Comparison of ENCODE assay signal across 36 cellular contexts in the genomic region with DNA sequence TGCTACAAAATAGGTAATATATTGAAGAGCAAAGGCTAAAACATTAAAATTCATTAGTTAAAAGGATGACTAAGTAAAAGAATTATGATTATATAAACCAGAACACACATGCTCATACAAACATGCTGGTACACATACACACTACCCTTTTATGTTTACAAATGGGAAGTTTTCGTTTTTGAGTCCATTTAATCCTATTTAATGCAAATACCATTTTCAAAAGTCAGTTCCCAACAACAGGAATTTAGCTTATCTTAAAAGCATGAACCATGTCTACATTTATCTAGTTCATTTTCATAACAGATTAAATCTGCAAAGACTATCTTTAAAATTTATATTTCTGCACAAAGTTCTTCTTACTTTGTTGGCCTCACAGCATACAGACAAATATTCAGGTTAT.
"Had no signal": no experiment of that assay in that cellular context is flagged by ENCODE, and none has a peak within 500 bp of the region (broad histone marks: within the 10 kb centered on the region; RNA-seq: fewer than 3 reads in every experiment).

No MANE protein-coding gene starts in this region.

- H3K27me3 Mint-ChIP-seq: activated CD8-positive, alpha-beta T cell treated with anti-CD3 and anti-CD28 coated beads for 36 hours; activated naive CD4-positive, alpha-beta T cell treated with anti-CD3 and anti-CD28 coated beads, Interleukin-2, amount 10 ng/mL, durations not matched to agents 7 days and 5 days; activated naive CD8-positive, alpha-beta T cell treated with anti-CD3 and anti-CD28 coated beads for 36 hours; central memory CD8-positive, alpha-beta T cell had no signal

- H3K36me3 ChIP-seq: cardiac muscle cell, MG63, SJCRH30, WERI-Rb-1 had no signal

- H3K27ac ChIP-seq: ascending aorta, cardiac muscle cell, SJCRH30, SK-N-MC, WERI-Rb-1 had no signal

- H3K9me3 Mint-ChIP-seq: activated CD8-positive, alpha-beta T cell treated with anti-CD3 and anti-CD28 coated beads for 36 hours; activated naive CD4-positive, alpha-beta T cell treated with anti-CD3 and anti-CD28 coated beads, Interleukin-2, amount 10 ng/mL, durations not matched to agents 7 days and 5 days; activated naive CD8-positive, alpha-beta T cell treated with anti-CD3 and anti-CD28 coated beads for 36 hours; activated T-cell treated with anti-CD3 and anti-CD28 coated beads, Interleukin-2, amount 50 U/mL, for 4 hours; activated T-helper 1 cell treated with anti-CD3 and anti-CD28 coated beads, Interleukin-12 subunit alpha, Interleukin-12 subunit beta, Interleukin-2, Interleukin-4 antibody, amounts not matched to agents 30 ng/mL and 10 ng/mL and 1 ng/mL, durations not matched to agents 14 hours and 24 hours and 36 hours; central memory CD8-positive, alpha-beta T cell had no signal

- H3K4me1 ChIP-seq: SJCRH30 had no signal

- H3K9me3 ChIP-seq: ascending aorta, MG63, SJCRH30 had no signal

- H3K4me3 Mint-ChIP-seq: activated CD8-positive, alpha-beta T cell treated with anti-CD3 and anti-CD28 coated beads for 36 hours; activated naive CD4-positive, alpha-beta T cell treated with anti-CD3 and anti-CD28 coated beads, Interleukin-2, amount 10 ng/mL, durations not matched to agents 7 days and 5 days; activated naive CD8-positive, alpha-beta T cell treated with anti-CD3 and anti-CD28 coated beads for 36 hours; activated T-cell treated with anti-CD3 and anti-CD28 coated beads, Interleukin-2, amount 50 U/mL, for 4 hours; activated T-helper 1 cell treated with anti-CD3 and anti-CD28 coated beads, Interleukin-12 subunit alpha, Interleukin-12 subunit beta, Interleukin-2, Interleukin-4 antibody, amounts not matched to agents 30 ng/mL and 10 ng/mL and 1 ng/mL, durations not matched to agents 14 hours and 24 hours and 36 hours; central memory CD8-positive, alpha-beta T cell had no signal

- H3K4me3 ChIP-seq: ascending aorta, cardiac muscle cell, MG63, SJCRH30, SK-N-MC had no signal

- H3K27ac Mint-ChIP-seq: activated CD8-positive, alpha-beta T cell treated with anti-CD3 and anti-CD28 coated beads for 36 hours; activated naive CD4-positive, alpha-beta T cell treated with anti-CD3 and anti-CD28 coated beads, Interleukin-2, amount 10 ng/mL, durations not matched to agents 7 days and 5 days; activated naive CD8-positive, alpha-beta T cell treated with anti-CD3 and anti-CD28 coated beads for 36 hours; activated T-helper 1 cell treated with anti-CD3 and anti-CD28 coated beads, Interleukin-12 subunit alpha, Interleukin-12 subunit beta, Interleukin-2, Interleukin-4 antibody, amounts not matched to agents 30 ng/mL and 10 ng/mL and 1 ng/mL, durations not matched to agents 14 hours and 24 hours and 36 hours had no signal

- DNase-seq: activated CD4-positive, alpha-beta T cell treated with anti-CD3 and anti-CD28 coated beads for 1 hour; activated CD4-positive, alpha-beta T cell treated with anti-CD3 and anti-CD28 coated beads for 48 hours; activated CD4-positive, alpha-beta T cell treated with anti-CD3 and anti-CD28 coated beads, Interleukin-2, amount 50 U/mL, for 4 hours; activated CD4-positive, CD25-positive, alpha-beta regulatory T cell; activated CD8-positive, alpha-beta memory T cell treated with anti-CD3 and anti-CD28 coated beads, Interleukin-2, amount 50 U/mL, for 4 hours; activated CD8-positive, alpha-beta T cell treated with anti-CD3 and anti-CD28 coated beads for 36 hours; activated effector memory CD4-positive, alpha-beta T cell treated with Interleukin-2 at 50 U/mL for 16 hours; activated naive CD4-positive, alpha-beta T cell treated with anti-CD3 and anti-CD28 coated beads, Interleukin-2, amount 10 ng/mL, durations not matched to agents 7 days and 5 days; activated naive CD8-positive, alpha-beta T cell treated with anti-CD3 and anti-CD28 coated beads for 36 hours; activated T-cell treated with anti-CD3 and anti-CD28 coated beads for 4 hours; activated T-cell treated with anti-CD3 and anti-CD28 coated beads, Interleukin-2, amount 50 U/mL, for 4 hours; amygdala; Kasumi-1; KG1; MG63; NCI-H1048; NCI-H1105 treated with DMSO at 0.1 percent for 48 hours; NCI-H1436; NCI-H1694; NCI-H1930; NCI-H2081 treated with DMSO at 0.1 percent for 48 hours; NCI-H226; NCI-H446 treated with DMSO at 0.1 percent for 48 hours; NCI-H524; NCI-H69; NCI-H82; SHP77; SJCRH30; T1000; WERI-Rb-1 had no signal

- H3K27me3 ChIP-seq: ascending aorta, cardiac muscle cell, MG63, SJCRH30 had no signal

- ATAC-seq: activated CD8-positive, alpha-beta T cell treated with anti-CD3 and anti-CD28 coated beads for 36 hours; activated T-cell treated with anti-CD3 and anti-CD28 coated beads, Interleukin-2, amount 50 U/mL, for 4 hours; Panc1 had no signal
